In genomic region chr3:3600665-3601340, GRCh38 we compare ENCODE assay signal across 15 cellular contexts.
DNase-seq lines count a peak whose midpoint lies in the region; TF ChIP-seq lines count a peak whose summit lies in the region.
"Had no signal": no experiment of that assay in that cellular context is flagged by ENCODE, and none has a peak within 500 bp of the region (broad histone marks: within the 10 kb centered on the region; RNA-seq: fewer than 3 reads in every experiment).

No MANE protein-coding gene starts in this region.

- H3K36me3 ChIP-seq in neural progenitor cell = no peaks in the 10 kb centered on the region
- H3K36me3 ChIP-seq in osteoblast (ENCODE audit: insufficient read depth, low read length) = no peaks in the 10 kb centered on the region
- H3K36me3 ChIP-seq: BLaER1 treated with 17β-estradiol and CSF1 and Interleukin-3, amounts not matched to agents 10 nM and 100 nM had no signal

- H3K9ac ChIP-seq in neural progenitor cell = no peak overlapping the region
- H3K9ac ChIP-seq: BLaER1 treated with 17β-estradiol and CSF1 and Interleukin-3, amounts not matched to agents 10 nM and 100 nM had no signal

- no peak overlapping the region for H3K4me3 ChIP-seq in neural progenitor cell
- no peak overlapping the region for H3K4me3 ChIP-seq in osteoblast (ENCODE audit: insufficient read depth, low read length)
- H3K4me3 ChIP-seq: BLaER1 treated with 17β-estradiol and CSF1 and Interleukin-3, amounts not matched to agents 10 nM and 100 nM; GM23338 had no signal

- H3K79me2 ChIP-seq in neural progenitor cell (ENCODE audit: low read depth) (no peaks in the 10 kb centered on the region), osteoblast (ENCODE audit: insufficient read depth, low read length) (no peaks in the 10 kb centered on the region)

- H3K4me3 Mint-ChIP-seq in neural progenitor cell (no peak overlapping the region), mesothelial cell of epicardium (no peak overlapping the region)
- H3K4me3 Mint-ChIP-seq: CD4-positive, alpha-beta T cell; GM23338; IgD-negative memory B cell had no signal

- no peaks in the 10 kb centered on the region for H3K9me3 ChIP-seq in neural progenitor cell (ENCODE audit: low read depth)
- no peaks in the 10 kb centered on the region for H3K9me3 ChIP-seq in osteoblast (ENCODE audit: low read depth, low read length)
- H3K9me3 ChIP-seq: BLaER1 treated with 17β-estradiol and CSF1 and Interleukin-3, amounts not matched to agents 10 nM and 100 nM had no signal

- no peaks in the 10 kb centered on the region for H3K27me3 ChIP-seq in neural progenitor cell
- no peaks in the 10 kb centered on the region for H3K27me3 ChIP-seq in osteoblast (ENCODE audit: insufficient read depth, low read length)
- H3K27me3 ChIP-seq: BLaER1 treated with 17β-estradiol and CSF1 and Interleukin-3, amounts not matched to agents 10 nM and 100 nM had no signal

- H3K36me3 Mint-ChIP-seq in neural progenitor cell (no peaks in the 10 kb centered on the region), mesothelial cell of epicardium (no peaks in the 10 kb centered on the region)

- H3K27me3 Mint-ChIP-seq in neural progenitor cell (ENCODE audit: insufficient read depth, low read depth) (no peaks in the 10 kb centered on the region), mesothelial cell of epicardium (ENCODE audit: low read depth) (no peaks in the 10 kb centered on the region)
- H3K27me3 Mint-ChIP-seq: CD4-positive, alpha-beta T cell had no signal

- H3F3A ChIP-seq in neural progenitor cell (ENCODE audit: low read depth) = no peaks in the 10 kb centered on the region

- H2AFZ ChIP-seq in neural progenitor cell (replicated peaks) = no peak overlapping the region
- H2AFZ ChIP-seq in osteoblast (ENCODE audit: low read length) = no peak overlapping the region
- H2AFZ ChIP-seq: GM23338 had no signal

- H3K4me1 Mint-ChIP-seq in neural progenitor cell = peaks cover 22% of the 10 kb centered on the region
- H3K4me1 Mint-ChIP-seq in mesothelial cell of epicardium = peaks cover 4% of the 10 kb centered on the region
- H3K4me1 Mint-ChIP-seq: GM23338 had no signal

- H3K4me2 ChIP-seq in neural progenitor cell (no peak overlapping the region), osteoblast (ENCODE audit: insufficient read depth, low read length) (no peak overlapping the region)
- H3K4me2 ChIP-seq: GM23338 had no signal

- H3K27ac ChIP-seq in neural progenitor cell (no peak overlapping the region), osteoblast (ENCODE audit: low read depth, low read length) (no peak overlapping the region)

- in situ Hi-C loops in KBM-7 (cut with MboI; ENCODE audit: low pct_unique_long_range_greater_than_20kb, low sequenced_read_pairs) = no loop called here

- TF ChIP-seq CTCF in neural progenitor cell (IDR thresholded peaks at IDR 0.05) (no peak), mesothelial cell of epicardium (IDR thresholded peaks at IDR 0.05; ENCODE audit: unreplicated experiment) (no peak), osteoblast (IDR thresholded peaks at IDR 0.05; ENCODE audit: extremely low read depth, low read depth, low read length) (no peak)

- DNase-seq in NCI-H69 (lab: John Stamatoyannopoulos, UW) (peak; percentile 49), cerebellum (ENCODE audit: low spot score) (peak; percentile 55), neural progenitor cell (ENCODE audit: low spot score) (no peak), mesothelial cell of epicardium (ENCODE audit: low spot score in 2 of 2, unreplicated experiment in 2 of 2) (no peak), KBM-7 (no peak), osteoblast (ENCODE audit: insufficient read length, low spot score, missing footprints) (no peak)
- DNase-seq: CD4-positive, alpha-beta T cell; DMS153; DMS79 treated with DMSO at 0.1 percent for 48 hours; EL; GDM1; H7 had no signal

- H4K20me1 ChIP-seq in neural progenitor cell (ENCODE audit: low read depth) = no peaks in the 10 kb centered on the region
- no peaks in the 10 kb centered on the region for H4K20me1 ChIP-seq in osteoblast (ENCODE audit: insufficient read depth, low read length)
- H4K20me1 ChIP-seq: BLaER1 treated with 17β-estradiol and CSF1 and Interleukin-3, amounts not matched to agents 10 nM and 100 nM had no signal

- H3K4me1 ChIP-seq in neural progenitor cell (peaks cover 11% of the 10 kb centered on the region), osteoblast (ENCODE audit: insufficient read depth, low read length) (no peaks in the 10 kb centered on the region)

- H3K27ac Mint-ChIP-seq in neural progenitor cell (peak overlapping the region; percentile 67), mesothelial cell of epicardium (no peak overlapping the region)
- H3K27ac Mint-ChIP-seq: CD4-positive, alpha-beta T cell; GM23338 had no signal

- H3K9me3 Mint-ChIP-seq in neural progenitor cell (no peaks in the 10 kb centered on the region), mesothelial cell of epicardium (no peaks in the 10 kb centered on the region)
- H3K9me3 Mint-ChIP-seq: CD4-positive, alpha-beta T cell had no signal

Comparison
In these comparisons a context has a peak if more than half of its experiments do, and no peak if none do; other contexts are left out.
1. DNase-seq: peak in NCI-H69 (single experiment) and cerebellum (single experiment); none in neural progenitor cell (single experiment), mesothelial cell of epicardium (0 of 2), KBM-7 (single experiment) and osteoblast (single experiment).